ENCODE assay signal across 12 cellular contexts in genomic region chr1:168488153-168488552, GRCh38. TPM values are rescaled to one million over a fixed set of nuclear protein-coding genes. Genes with fewer than 3 reads are reported as not detected.
A peak's percentile ranks its signal among the peaks of the same experiment; 100 is the strongest.
DNase-seq lines count a peak whose midpoint lies in the region; ATAC-seq, FAIRE-seq and TF ChIP-seq lines count a peak whose summit lies in the region.
"Had no signal": no experiment of that assay in that cellular context is flagged by ENCODE, and none has a peak within 500 bp of the region (broad histone marks: within the 10 kb centered on the region; RNA-seq: fewer than 3 reads in every experiment).

No MANE protein-coding gene starts in this region.

- peak; percentile 78 for DNase-seq in DMS 273 (lab: John Stamatoyannopoulos, UW; ENCODE audit: unreplicated experiment)
- no peak for DNase-seq in DMS 273 treated with DMSO at 0.1 percent for 48 hours (lab: John Stamatoyannopoulos, UW)
- peak; percentile 11 for DNase-seq in OCI-M1 (lab: John Stamatoyannopoulos, UW)
- DNase-seq in foreskin fibroblast, result peak; percentile 82 to 92
- peak; percentile 61 for DNase-seq in testis
- no peak for DNase-seq in PC-9
- DNase-seq in urothelium cell line (ENCODE audit: low spot score), result no peak
- DNase-seq: activated T-cell treated with anti-CD3 and anti-CD28 coated beads, Interleukin-2, amount 50 U/mL, for 1 hour; NCI-H2227 treated with DMSO at 0.1 percent for 48 hours had no signal

- H3K4me1 ChIP-seq in testis (peaks cover 11% of the 10 kb centered on the region), PC-9 (replicated peaks; ENCODE audit: insufficient read depth) (peaks cover 11% of the 10 kb centered on the region)

- H3K79me2 ChIP-seq in PC-9 (ENCODE audit: low read depth), result no peaks in the 10 kb centered on the region

- BruUV-seq in PC-9 (replicated peaks; lab: Mats Ljungman, UMichigan), result no TSS peak

- H3F3A ChIP-seq in PC-9 (ENCODE audit: insufficient read depth, low read depth), result peaks cover 2% of the 10 kb centered on the region; the same call in 1 of the 2 replicates

- no peak overlapping the region for H2AFZ ChIP-seq in PC-9

- TF ChIP-seq CTCF in foreskin fibroblast (IDR thresholded peaks at IDR 0.05; ENCODE audit: low read depth, low read length) (no peak), testis (IDR thresholded peaks at IDR 0.05) (no peak), PC-9 (conservative IDR thresholded peaks at IDR 0.05) (no peak)

- intact Hi-C loops in testis (cut with DNase I; ENCODE audit: low total_unique reads), result no loop called here
- intact Hi-C loops in PC-9 (cut with micrococcal nuclease; ENCODE audit: unreplicated experiment), result no loop called here

- no peaks in the 10 kb centered on the region for H3K9me2 ChIP-seq in PC-9 (ENCODE audit: insufficient read depth)

- no peak for ATAC-seq in HG03196 (IDR thresholded peaks at IDR 0.05; ENCODE audit: unreplicated experiment)

- 18 to 43% methylated on average over 1 of the region's 1 CpG for WGBS in testis, 2 donors

- no peaks in the 10 kb centered on the region for H3K9me3 ChIP-seq in testis
- no peaks in the 10 kb centered on the region for H3K9me3 ChIP-seq in PC-9 (ENCODE audit: insufficient read depth, low read depth)

- TF ChIP-seq POLR2A in testis (IDR thresholded peaks at IDR 0.05), result no peak

- H3K27ac ChIP-seq in testis (no peak overlapping the region), PC-9 (no peak overlapping the region)
- H3K27ac ChIP-seq: 22Rv1, coronary artery had no signal

- POLR2A ChIA-PET in PC-9 (lab: Charles Lee; ENCODE audit: unreplicated experiment), result no interaction called here

- H3K4me3 ChIP-seq in foreskin fibroblast (ENCODE audit: low read depth in 1 of 2, low read length in 2 of 2) (no peak overlapping the region), testis (no peak overlapping the region), PC-9 (no peak overlapping the region)
- H3K4me3 ChIP-seq: coronary artery had no signal

- H4K20me1 ChIP-seq in PC-9 (ENCODE audit: insufficient read depth), result no peaks in the 10 kb centered on the region

- CTCF ChIA-PET in PC-9 (lab: Charles Lee), result interaction anchor here (0.6 kb wide), 1 partner anchor 40 kb away, joined by 3 read pairs; no protein-coding TSS in a partner anchor

- no peak for FAIRE-seq in urothelium cell line (lab: Jason Lieb, UNC)

- H3K27me3 ChIP-seq in testis, result no peaks in the 10 kb centered on the region
- no peaks in the 10 kb centered on the region for H3K27me3 ChIP-seq in PC-9 (ENCODE audit: insufficient read depth, low read depth)

- H3K36me3 ChIP-seq in testis (ENCODE audit: low read depth, missing control alignments), result no peaks in the 10 kb centered on the region
- H3K36me3 ChIP-seq in PC-9 (ENCODE audit: low read depth), result no peaks in the 10 kb centered on the region

- no peak overlapping the region for H3K4me2 ChIP-seq in PC-9

RNA-seq across cellular contexts. Expression of gene XCL2, which starts 55.6 kb away (rescaled TPM):
- total RNA-seq in testis, result not detected
- 2.0 TPM for polyA plus RNA-seq in testis (ENCODE audit: insufficient read depth, low read depth, low replicate concordance)
- total RNA-seq in PC-9 (2021), result not detected in 2 replicates

Comparison
In these comparisons a context has a peak if more than half of its experiments do, and no peak if none do; other contexts are left out.
1. DNase-seq: peak in DMS 273 (single experiment), OCI-M1 (single experiment), foreskin fibroblast (2 of 2) and testis (single experiment); none in DMS 273 treated with DMSO at 0.1 percent for 48 hours (single experiment), PC-9 (0 of 2) and urothelium cell line (single experiment).